Comparison of ENCODE assay signal across 13 cellular contexts in the genomic region with DNA sequence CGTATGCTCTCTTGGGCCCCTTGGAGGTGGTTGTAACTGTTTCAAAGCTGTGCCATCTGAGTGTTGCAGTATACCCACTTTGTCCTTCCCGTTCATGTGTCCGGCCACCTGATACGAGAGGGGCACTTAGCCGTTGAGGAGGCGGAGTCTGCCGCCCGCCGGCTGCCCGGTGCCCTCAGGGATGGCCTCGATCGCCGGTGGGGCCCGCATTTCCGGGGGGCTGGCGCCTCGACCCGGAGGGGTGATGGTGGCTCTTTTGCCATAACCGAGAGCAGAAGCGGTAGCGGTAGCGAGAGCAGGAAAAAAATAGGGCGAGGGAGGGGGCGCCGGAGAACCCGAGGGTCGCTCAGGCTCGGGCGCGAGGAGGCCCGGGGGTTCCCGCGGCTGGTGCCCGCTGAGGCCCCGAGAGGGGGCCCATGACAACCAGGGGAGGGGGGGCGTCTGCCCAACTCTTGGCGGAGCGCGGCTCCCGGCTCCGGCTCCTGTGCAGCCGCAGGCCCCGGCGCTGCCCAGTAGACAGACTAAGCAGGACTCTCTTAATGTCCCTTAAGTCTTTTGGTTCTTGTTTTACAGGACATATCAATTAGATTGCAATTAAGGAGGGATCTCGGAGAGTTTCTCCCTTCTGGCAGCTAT.
DNase-seq lines count a peak whose midpoint lies in the region; ATAC-seq and TF ChIP-seq lines count a peak whose summit lies in the region.
"Had no signal": no experiment of that assay in that cellular context is flagged by ENCODE, and none has a peak within 500 bp of the region (broad histone marks: within the 10 kb centered on the region; RNA-seq: fewer than 3 reads in every experiment).

No MANE protein-coding gene starts in this region.

- peaks cover 4% of the 10 kb centered on the region for H3K4me1 ChIP-seq in mesenchymal stem cell (ENCODE audit: control insufficient read depth, insufficient read depth, low read depth, low read length)
- H3K4me1 ChIP-seq in testis, result no peaks in the 10 kb centered on the region

- intact Hi-C loops in testis (cut with DNase I; ENCODE audit: low total_unique reads), result no loop called here

- no peak overlapping the region for H3K14ac ChIP-seq in mesenchymal stem cell (ENCODE audit: low read length in 2 of 2)

- no peak overlapping the region for H4K91ac ChIP-seq in mesenchymal stem cell (ENCODE audit: low read length)

- H3K36me3 ChIP-seq in mesenchymal stem cell (ENCODE audit: control insufficient read depth in 1 of 2, insufficient read depth in 2 of 2, low read depth in 1 of 2, low read length in 2 of 2), result no peaks in the 10 kb centered on the region
- H3K36me3 ChIP-seq in testis (ENCODE audit: low read depth, missing control alignments), result no peaks in the 10 kb centered on the region
- H3K36me3 ChIP-seq: esophagus squamous epithelium had no signal

- no peak for TF ChIP-seq POLR2A in testis (IDR thresholded peaks at IDR 0.05)

- H2AK5ac ChIP-seq in mesenchymal stem cell (ENCODE audit: low read length, severe bottlenecking), result peak overlapping the region; percentile 52

- H3K4me3 ChIP-seq in coronary artery, result peak overlapping the region; percentile 62
- peak overlapping the region in 1 of 2 experiments; percentile 63 for H3K4me3 ChIP-seq in mesenchymal stem cell (ENCODE audit: insufficient read depth in 1 of 2, low read depth in 1 of 2, low read length in 2 of 2)
- peak overlapping the region; percentile 22 to 48 for H3K4me3 ChIP-seq in testis

- peak overlapping the region; percentile 41 for H3K9ac ChIP-seq in mesenchymal stem cell (ENCODE audit: low read length)

- no peak for TF ChIP-seq CTCF in coronary artery (IDR thresholded peaks at IDR 0.05)
- no peak for TF ChIP-seq CTCF in testis (IDR thresholded peaks at IDR 0.05)

- H4K8ac ChIP-seq in mesenchymal stem cell (ENCODE audit: low read length), result no peak overlapping the region

- no peak overlapping the region for H2BK120ac ChIP-seq in mesenchymal stem cell (ENCODE audit: low read depth, low read length)

- H2BK5ac ChIP-seq in mesenchymal stem cell (ENCODE audit: low read depth, low read length, poor library complexity, severe bottlenecking), result no peak overlapping the region

- H2BK12ac ChIP-seq in mesenchymal stem cell (ENCODE audit: low read length in 2 of 2), result no peak overlapping the region

- ATAC-seq in GM18502 (IDR thresholded peaks at IDR 0.05; ENCODE audit: poor library complexity, unreplicated experiment), result no peak
- no peak for ATAC-seq in GM19395 (IDR thresholded peaks at IDR 0.05; ENCODE audit: unreplicated experiment)
- ATAC-seq: CD8-positive, alpha-beta T cell; stimulated activated naive B cell treated with anti-CD40 and anti-IgM and Interleukin-4, amounts not matched to agents 10 μg/mL and 1 μg/mL and 100 μg/mL, for 72 hours; WTC11 had no signal

- H3K27me3 ChIP-seq in mesenchymal stem cell (ENCODE audit: control insufficient read depth in 1 of 2, insufficient read depth in 1 of 2, low read length in 2 of 2), result no peaks in the 10 kb centered on the region
- no peaks in the 10 kb centered on the region for H3K27me3 ChIP-seq in testis

- peak; percentile 30 for DNase-seq in NCI-H1092 treated with DMSO at 0.1 percent for 48 hours (lab: John Stamatoyannopoulos, UW)
- no peak for DNase-seq in coronary artery (ENCODE audit: low spot score)
- no peak for DNase-seq in mesenchymal stem cell
- DNase-seq in testis, result no peak
- no peak for DNase-seq in ecto neural progenitor cell (ENCODE audit: low spot score)
- DNase-seq: CD8-positive, alpha-beta T cell; esophagus squamous epithelium; Karpas-422; stimulated activated naive B cell treated with anti-CD40 and anti-IgM and Interleukin-4, amounts not matched to agents 10 μg/mL and 1 μg/mL and 100 μg/mL, for 72 hours had no signal

- WGBS in mesenchymal stem cell, result 92% methylated on average over 42 of the region's 45 CpGs
- 6 to 22% methylated on average over 29 to 43 of the region's 45 CpGs for WGBS in testis, 2 donors

- H3K23ac ChIP-seq in mesenchymal stem cell (ENCODE audit: low read length in 2 of 2), result no peak overlapping the region

- H3K9me3 ChIP-seq in mesenchymal stem cell (ENCODE audit: control insufficient read depth, low read length) (no peaks in the 10 kb centered on the region), testis (no peaks in the 10 kb centered on the region)
- H3K9me3 ChIP-seq: esophagus squamous epithelium had no signal

- H3K79me1 ChIP-seq in mesenchymal stem cell (replicated peaks; ENCODE audit: low read length, poor library complexity, severe bottlenecking), result no peaks in the 10 kb centered on the region

- no peak overlapping the region for H3K18ac ChIP-seq in mesenchymal stem cell (ENCODE audit: low read depth in 1 of 2, low read length in 2 of 2)

- no peak overlapping the region for H2AFZ ChIP-seq in mesenchymal stem cell (ENCODE audit: low read depth, low read length)

- H3K4me2 ChIP-seq in mesenchymal stem cell (ENCODE audit: low read length, poor library complexity, severe bottlenecking), result no peak overlapping the region

- no peak overlapping the region for H3K4ac ChIP-seq in mesenchymal stem cell (ENCODE audit: low read depth in 1 of 2, low read length in 2 of 2)

- no peak overlapping the region for H2BK15ac ChIP-seq in mesenchymal stem cell (ENCODE audit: low read depth, poor library complexity, severe bottlenecking)

- H3K27ac ChIP-seq in coronary artery, result no peak overlapping the region
- no peak overlapping the region for H3K27ac ChIP-seq in mesenchymal stem cell (ENCODE audit: low read length, poor library complexity, severe bottlenecking)
- H3K27ac ChIP-seq in testis, result no peak overlapping the region
- H3K27ac ChIP-seq: esophagus squamous epithelium, HL-60 had no signal
